ENCODE assay signal across 1 cellular context in genomic region chr11:114183041-114183511, GRCh38.
TF ChIP-seq lines count a peak whose summit lies in the region.

No MANE protein-coding gene starts in this region.

TF ChIP-seq in liver, 16 proteins besides CTCF, POLR2A, EP300 and RAD21 (continued from another document):
- TF ChIP-seq REST (IDR thresholded peaks at IDR 0.05) (no peak), HNF4A (conservative IDR thresholded peaks at IDR 0.05) (no peak), ZBTB33 (IDR thresholded peaks at IDR 0.05) (no peak), NR2F2 (IDR thresholded peaks at IDR 0.05) (no peak), FOXA1 (IDR thresholded peaks at IDR 0.05) (no peak), SP1 (IDR thresholded peaks at IDR 0.05) (no peak)
